10 cellular contexts compared by ENCODE assay signal in genomic region chr15:31347067-31347975, GRCh38. TPM values are rescaled to one million over a fixed set of nuclear protein-coding genes. Genes with fewer than 3 reads are reported as not detected.
A peak's percentile ranks its signal among the peaks of the same experiment; 100 is the strongest.
DNase-seq lines count a peak whose midpoint lies in the region; ATAC-seq and TF ChIP-seq lines count a peak whose summit lies in the region.
"Had no signal": no experiment of that assay in that cellular context is flagged by ENCODE, and none has a peak within 500 bp of the region (broad histone marks: within the 10 kb centered on the region; RNA-seq: fewer than 3 reads in every experiment).

No MANE protein-coding gene starts in this region.

- DNase-seq in T-helper 22 cell (ENCODE audit: low read depth) (peak; percentile 70), activated gamma-delta T cell treated with Interleukin-2 at 50 U/mL for 16 hours (peak; percentile 87), posterior vena cava (ENCODE audit: low spot score) (peak; percentile 73), thyroid gland (peak in 1 of 2 donors; percentile 26), NCI-H446 (lab: John Stamatoyannopoulos, UW) (no peak), glomerular visceral epithelial cell (ENCODE audit: extremely low spot score) (no peak), Ammon's horn (ENCODE audit: low spot score) (no peak)
- DNase-seq: NCI-H526 treated with DMSO at 0.1 percent for 48 hours had no signal

- 85 to 87% methylated on average over 11 to 12 of the region's 14 CpGs for WGBS in thyroid gland, 2 donors

- ATAC-seq in HG03442 (IDR thresholded peaks at IDR 0.05; ENCODE audit: unreplicated experiment), result no peak

- peaks cover 75 to 100% of the 10 kb centered on the region in 2 donors for H3K4me1 ChIP-seq in thyroid gland

- H3K9me3 ChIP-seq in thyroid gland, result no peaks in the 10 kb centered on the region

- H3K27me3 ChIP-seq in thyroid gland, result no peaks in the 10 kb centered on the region
- H3K27me3 ChIP-seq: cardiac muscle cell had no signal

- TF ChIP-seq CTCF in thyroid gland (IDR thresholded peaks at IDR 0.05), result no peak

- no peak overlapping the region for H3K4me3 ChIP-seq in thyroid gland (replicated peaks in 1 of 3)
- H3K4me3 ChIP-seq: cardiac muscle cell had no signal

- TF ChIP-seq POLR2A in thyroid gland (IDR thresholded peaks at IDR 0.05), result no peak

- peak overlapping the region; percentile 24 to 100 (median 80) for H3K27ac ChIP-seq in thyroid gland
- H3K27ac ChIP-seq: cardiac muscle cell had no signal

- no peaks in the 10 kb centered on the region for H3K36me3 ChIP-seq in thyroid gland
- H3K36me3 ChIP-seq: cardiac muscle cell had no signal

- intact Hi-C loops in posterior vena cava (cut with DNase I), result no loop called here
- intact Hi-C loops in thyroid gland (cut with DNase I), result no loop called here

RNA-seq across cellular contexts. Expression of gene KLF13, which starts 20.7 kb away (rescaled TPM):
- total RNA-seq in posterior vena cava (10 to 100 TPM; 49.6 to 97.8 TPM), thyroid gland (100 to 1,000 TPM in 2 of 4 donors, 10 to 100 TPM in 2; 84.0 to 117 (median 97.6) TPM)

Comparison
In these comparisons a context has a peak if more than half of its experiments do, and no peak if none do; other contexts are left out.
1. DNase-seq: peak in T-helper 22 cell (single experiment), activated gamma-delta T cell treated with Interleukin-2 at 50 U/mL for 16 hours (single experiment) and posterior vena cava (single experiment); none in NCI-H446 (0 of 2), glomerular visceral epithelial cell (single experiment) and Ammon's horn (single experiment).